26 cellular contexts compared by ENCODE assay signal in the genomic region with DNA sequence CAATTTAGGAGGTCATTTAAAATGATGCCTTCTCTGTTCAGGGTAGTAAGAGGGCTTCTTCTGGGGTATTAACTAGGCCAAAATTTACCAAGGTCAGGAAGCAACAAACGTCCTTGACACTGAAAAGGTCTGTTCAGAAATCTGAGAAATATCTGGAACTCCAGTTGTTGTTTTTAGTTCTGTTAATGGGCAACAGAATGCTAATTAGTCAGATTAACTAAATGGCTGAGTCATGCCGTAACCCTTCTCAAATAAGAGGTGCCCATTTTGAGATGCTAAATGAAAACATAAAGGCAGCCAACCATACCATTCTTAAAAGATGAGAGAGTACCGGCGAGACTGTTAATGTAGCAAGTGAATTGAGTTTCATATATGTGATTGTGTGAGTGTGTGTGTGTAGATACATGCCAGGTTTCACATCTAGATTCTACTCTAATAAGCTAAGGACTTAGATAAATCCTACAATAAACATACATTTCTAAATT.
"Had no signal": no experiment of that assay in that cellular context is flagged by ENCODE, and none has a peak within 500 bp of the region (broad histone marks: within the 10 kb centered on the region; RNA-seq: fewer than 3 reads in every experiment).

No MANE protein-coding gene starts in this region.

- H3K36me3 ChIP-seq: adrenal gland, brain microvascular endothelial cell, Peyer's patch, SJSA1 had no signal

- H3K9ac ChIP-seq: SK-N-SH had no signal

- DNase-seq: activated CD4-positive, alpha-beta T cell treated with anti-CD3 and anti-CD28 coated beads, Interleukin-2, amount 50 U/mL, for 4 hours; activated CD8-positive, alpha-beta T cell treated with anti-CD3 and anti-CD28 coated beads for 36 hours; activated gamma-delta T cell; activated naive CD4-positive, alpha-beta T cell treated with anti-CD3 and anti-CD28 coated beads for 36 hours; activated T-cell treated with anti-CD3 and anti-CD28 coated beads, Interleukin-2, amount 50 U/mL, for 1 hour; activated T-cell treated with anti-CD3 and anti-CD28 coated beads, Interleukin-2, amount 50 U/mL, for 72 hours; adrenal gland; brain microvascular endothelial cell; central memory CD4-positive, alpha-beta T cell; NCI-H1092 treated with DMSO at 0.1 percent for 48 hours; NCI-H1417; NCI-H146; NCI-H187; NCI-H2081; NCI-H2171 treated with DMSO at 0.1 percent for 48 hours; NCI-H2227 treated with DMSO at 0.1 percent for 48 hours; NCI-H446; NCI-H524; Peyer's patch; RPMI8226; SHP77 treated with DMSO at 0.1 percent for 48 hours; SK-N-SH had no signal

- H3K27ac ChIP-seq: adrenal gland, brain microvascular endothelial cell, Peyer's patch, SJSA1 had no signal

- H3K4me3 ChIP-seq: adrenal gland, Peyer's patch, SJSA1 had no signal

- H3K27me3 ChIP-seq: adrenal gland, brain microvascular endothelial cell, Peyer's patch, SJSA1 had no signal

- H3K9me3 ChIP-seq: adrenal gland, Peyer's patch, SJSA1, SK-N-SH had no signal

- ATAC-seq: activated CD8-positive, alpha-beta T cell treated with anti-CD3 and anti-CD28 coated beads for 36 hours; activated naive CD4-positive, alpha-beta T cell treated with anti-CD3 and anti-CD28 coated beads, Interleukin-2, amount 50 U/mL, for 72 hours; activated T-cell treated with anti-CD3 and anti-CD28 coated beads, Interleukin-2, amount 50 U/mL, for 72 hours; activated T-helper 17 cell treated with anti-CD3 and anti-CD28 coated beads, Interleukin-2, amount 50 U/mL, for 72 hours had no signal

- FAIRE-seq: TTC549 had no signal

- H3K4me1 ChIP-seq: adrenal gland, Peyer's patch, SJSA1 had no signal

- H3K4me2 ChIP-seq: SK-N-SH had no signal
